In genomic region chr7:64888561-64888900, GRCh38 we compare ENCODE assay signal across 8 cellular contexts. TPM values are rescaled to one million over a fixed set of nuclear protein-coding genes. Genes with fewer than 3 reads are reported as not detected.
DNase-seq lines count a peak whose midpoint lies in the region; ATAC-seq and TF ChIP-seq lines count a peak whose summit lies in the region.

No MANE protein-coding gene starts in this region.

- H3K4me1 ChIP-seq in GM23338 (ENCODE audit: insufficient read depth) (peaks cover 2% of the 10 kb centered on the region; the same call in 1 of the 2 replicates), iPS-18a (ENCODE audit: control insufficient read depth, low read depth, low read length) (no peaks in the 10 kb centered on the region), skeletal muscle tissue (ENCODE audit: control insufficient read depth in 3 of 3, insufficient read depth in 3 of 3, low read length in 3 of 3) (peaks cover 21 to 44% (median 25%) of the 10 kb centered on the region in 3 donors)

- H3K4me3 ChIP-seq in GM23338 (peak overlapping the region; percentile 79), iPS-18a (ENCODE audit: low read length) (peak overlapping the region; percentile 53), skeletal muscle tissue (ENCODE audit: low read length in 3 of 3) (peak overlapping the region; percentile 59 to 78 (median 75))

- DNase-seq in GM23338 (ENCODE audit: low spot score) (peak; percentile 28), NCI-H748 treated with DMSO at 0.1 percent for 48 hours (lab: John Stamatoyannopoulos, UW) (no peak), anterior cingulate cortex (lab: John Stamatoyannopoulos, UW) (no peak), NCI-H1417 treated with DMSO at 0.1 percent for 48 hours (lab: John Stamatoyannopoulos, UW) (no peak)
- no peak for DNase-seq in activated T-helper 2 cell treated with anti-CD3 and anti-CD28 coated beads, Interferon-gamma antibody, Interleukin-2, Interleukin-4, amounts not matched to agents 10 μg/mL and 5 μg/mL and 100 μg/mL, durations not matched to agents 14 hours and 24 hours and 36 hours (ENCODE audit: low spot score)

- peaks cover 60% of the 10 kb centered on the region for H3K27me3 Mint-ChIP-seq in GM23338 (ENCODE audit: insufficient read depth, low read depth, poor library complexity)
- H3K27me3 Mint-ChIP-seq in activated T-helper 2 cell treated with anti-CD3 and anti-CD28 coated beads, Interferon-gamma antibody, Interleukin-2, Interleukin-4, amounts not matched to agents 10 μg/mL and 5 μg/mL and 100 μg/mL, durations not matched to agents 14 hours and 24 hours and 36 hours (ENCODE audit: low read depth): peaks cover 39% of the 10 kb centered on the region

- H3K9me3 ChIP-seq in iPS-18a (ENCODE audit: control insufficient read depth, low read depth, low read length) (no peaks in the 10 kb centered on the region), skeletal muscle tissue (ENCODE audit: control insufficient read depth in 3 of 3, low read length in 3 of 3) (no peaks in the 10 kb centered on the region)

- H3K36me3 Mint-ChIP-seq in GM23338 (ENCODE audit: low read depth): no peaks in the 10 kb centered on the region; the same call in 2 of the 3 replicates
- H3K36me3 Mint-ChIP-seq in activated T-helper 2 cell treated with anti-CD3 and anti-CD28 coated beads, Interferon-gamma antibody, Interleukin-2, Interleukin-4, amounts not matched to agents 10 μg/mL and 5 μg/mL and 100 μg/mL, durations not matched to agents 14 hours and 24 hours and 36 hours (ENCODE audit: low read depth): no peaks in the 10 kb centered on the region

- intact Hi-C loops in activated T-helper 2 cell treated with anti-CD3 and anti-CD28 coated beads, Interferon-gamma antibody, Interleukin-2, Interleukin-4, amounts not matched to agents 10 μg/mL and 5 μg/mL and 100 μg/mL, durations not matched to agents 14 hours and 24 hours and 36 hours (cut with micrococcal nuclease): no loop called here

- ATAC-seq in GM23338 (peak; percentile 31), HG02642 (IDR thresholded peaks at IDR 0.05; ENCODE audit: poor library complexity, unreplicated experiment) (no peak)

- no peak overlapping the region for H3K27ac Mint-ChIP-seq in GM23338
- H3K27ac Mint-ChIP-seq in activated T-helper 2 cell treated with anti-CD3 and anti-CD28 coated beads, Interferon-gamma antibody, Interleukin-2, Interleukin-4, amounts not matched to agents 10 μg/mL and 5 μg/mL and 100 μg/mL, durations not matched to agents 14 hours and 24 hours and 36 hours: no peak overlapping the region

- H3K9me3 Mint-ChIP-seq in GM23338: peaks cover 2% of the 10 kb centered on the region; the same call in 2 of the 3 replicates
- H3K9me3 Mint-ChIP-seq in activated T-helper 2 cell treated with anti-CD3 and anti-CD28 coated beads, Interferon-gamma antibody, Interleukin-2, Interleukin-4, amounts not matched to agents 10 μg/mL and 5 μg/mL and 100 μg/mL, durations not matched to agents 14 hours and 24 hours and 36 hours: peaks cover 4% of the 10 kb centered on the region

- no peak for TF ChIP-seq CTCF in GM23338 (conservative IDR thresholded peaks at IDR 0.05; ENCODE audit: low read depth in 2 of 2)

- no peak overlapping the region for H3K9ac ChIP-seq in iPS-18a (ENCODE audit: low read length)
- peak overlapping the region; percentile 58 to 74 (median 66) for H3K9ac ChIP-seq in skeletal muscle tissue (ENCODE audit: low read depth in 1 of 3, low read length in 3 of 3)

- no peaks in the 10 kb centered on the region for H3K9me2 ChIP-seq in GM23338 (ENCODE audit: insufficient read depth)

- H3K27me3 ChIP-seq in GM23338 (ENCODE audit: insufficient read depth) (peaks cover 86% of the 10 kb centered on the region), iPS-18a (ENCODE audit: control insufficient read depth, insufficient read depth, low read length) (peaks cover 51% of the 10 kb centered on the region), skeletal muscle tissue (ENCODE audit: control insufficient read depth in 3 of 3, insufficient read depth in 3 of 3, low read length in 3 of 3) (peaks cover 2 to 35% (median 2%) of the 10 kb centered on the region in 3 donors)

- H3K79me2 ChIP-seq in GM23338 (replicated peaks; ENCODE audit: insufficient read depth): no peaks in the 10 kb centered on the region

- H2AFZ ChIP-seq in GM23338: peak overlapping the region; percentile 98

- no peak overlapping the region for H3K27ac ChIP-seq in GM23338 (ENCODE audit: low read depth)
- no peak overlapping the region for H3K27ac ChIP-seq in iPS-18a (ENCODE audit: low read length)
- no peak overlapping the region for H3K27ac ChIP-seq in skeletal muscle tissue (ENCODE audit: low read depth, low read length)

- H4K20me1 ChIP-seq in GM23338 (replicated peaks; ENCODE audit: insufficient read depth): no peaks in the 10 kb centered on the region

- peak overlapping the region; percentile 97 for H3K4me2 ChIP-seq in GM23338

- no peaks in the 10 kb centered on the region for H3F3A ChIP-seq in GM23338 (replicated peaks; ENCODE audit: low read depth)

- H3K36me3 ChIP-seq in GM23338 (ENCODE audit: insufficient read depth) (no peaks in the 10 kb centered on the region), iPS-18a (ENCODE audit: control insufficient read depth, low read depth, low read length) (no peaks in the 10 kb centered on the region), skeletal muscle tissue (ENCODE audit: control insufficient read depth in 3 of 3, insufficient read depth in 3 of 3, low read length in 3 of 3) (no peaks in the 10 kb centered on the region)

- H3K4me3 Mint-ChIP-seq in GM23338: peak overlapping the region; percentile 82
- peak overlapping the region; percentile 75 for H3K4me3 Mint-ChIP-seq in activated T-helper 2 cell treated with anti-CD3 and anti-CD28 coated beads, Interferon-gamma antibody, Interleukin-2, Interleukin-4, amounts not matched to agents 10 μg/mL and 5 μg/mL and 100 μg/mL, durations not matched to agents 14 hours and 24 hours and 36 hours (ENCODE audit: low read depth)

- H3K4me1 Mint-ChIP-seq in GM23338: peaks cover 13% of the 10 kb centered on the region
- H3K4me1 Mint-ChIP-seq in activated T-helper 2 cell treated with anti-CD3 and anti-CD28 coated beads, Interferon-gamma antibody, Interleukin-2, Interleukin-4, amounts not matched to agents 10 μg/mL and 5 μg/mL and 100 μg/mL, durations not matched to agents 14 hours and 24 hours and 36 hours (ENCODE audit: low read depth): peaks cover 8% of the 10 kb centered on the region

TF ChIP-seq in GM23338, 12 proteins besides CTCF, POLR2A, EP300 and RAD21:
- peak; percentile 16 for TF ChIP-seq EZH2phosphoT487 (IDR thresholded peaks at IDR 0.05; ENCODE audit: unreplicated experiment)
- TF ChIP-seq EZH2 (IDR thresholded peaks at IDR 0.05; ENCODE audit: low read depth, unreplicated experiment): peak; percentile 64
- no peak for TF ChIP-seq ZNF114 (CRISPR knock-in tag; IDR thresholded peaks at IDR 0.05)

RNA-seq across cellular contexts. Expression of gene ZNF273, which starts 14.5 kb away (rescaled TPM):
- total RNA-seq in GM23338 (2014; rRNA removed; shearing (Covaris generic)): 33.4 and 34.3 TPM in 2 replicates
- 14.6 and 16.4 TPM in 2 replicates for polyA plus RNA-seq in GM23338 (2016; fragmentation: Nextera tagmentation; extraction: Ambion mirVana)
- total RNA-seq in activated T-helper 2 cell treated with anti-CD3 and anti-CD28 coated beads, Interferon-gamma antibody, Interleukin-2, Interleukin-4, amounts not matched to agents 10 μg/mL and 5 μg/mL and 100 μg/mL, durations not matched to agents 14 hours and 24 hours and 36 hours: 7.2 and 7.5 TPM in 2 replicates
- 6.3 TPM for total RNA-seq in skeletal muscle tissue
